In genomic region chr17:74454197-74455024, GRCh38 we compare ENCODE assay signal across 8 cellular contexts. TPM values are rescaled to one million over a fixed set of nuclear protein-coding genes. Genes with fewer than 3 reads are reported as not detected.
DNase-seq lines count a peak whose midpoint lies in the region; ATAC-seq, FAIRE-seq and TF ChIP-seq lines count a peak whose summit lies in the region.

No MANE protein-coding gene starts in this region.

- H3K79me2 ChIP-seq in keratinocyte (ENCODE audit: control insufficient read depth, insufficient read depth, low read length): no peaks in the 10 kb centered on the region

- peak overlapping the region; percentile 72 for H3K4me2 ChIP-seq in keratinocyte (ENCODE audit: control insufficient read depth, extremely low read depth, insufficient read depth, low read depth, low read length)

- peak overlapping the region; percentile 30 for H3K9ac ChIP-seq in keratinocyte (ENCODE audit: control insufficient read depth, extremely low read depth, insufficient read depth, low read length)

- TF ChIP-seq CTCF in AG04449 (IDR thresholded peaks at IDR 0.05; ENCODE audit: insufficient read depth, low read length, missing control alignments) (no peak), breast epithelium (IDR thresholded peaks at IDR 0.05) (peak in 1 of 3 donors; percentile 21), keratinocyte (optimal IDR thresholded peaks at IDR 0.05 in 1 of 3, IDR thresholded peaks at IDR 0.05 in 1 of 3, conservative IDR thresholded peaks at IDR 0.05 in 1 of 3; ENCODE audit: extremely low read depth in 1 of 3, insufficient read depth in 2 of 3, low read length in 3 of 3) (no peak)

- H2AFZ ChIP-seq in keratinocyte (ENCODE audit: control insufficient read depth, low read length): peak overlapping the region; percentile 71

- dilution Hi-C loops in keratinocyte (cut with MboI; ENCODE audit: extremely low pct_ligation_motif_present, low sequenced_read_pairs): no loop called here

- no peaks in the 10 kb centered on the region for H3K9me3 ChIP-seq in breast epithelium
- H3K9me3 ChIP-seq in keratinocyte (ENCODE audit: control insufficient read depth, low read depth, low read length): no peaks in the 10 kb centered on the region

- no peak for DNase-seq in AG04449 (ENCODE audit: low read depth, low spot score)
- peak; percentile 95 to 97 for DNase-seq in NCI-H524 (lab: John Stamatoyannopoulos, UW)
- no peak for DNase-seq in breast epithelium (ENCODE audit: low spot score in 2 of 2)
- DNase-seq in keratinocyte (ENCODE audit: low read depth, low spot score): no peak
- DNase-seq in D341Med (ENCODE audit: low spot score): no peak

- FAIRE-seq in keratinocyte (lab: Jason Lieb, UNC): no peak

- H3K36me3 ChIP-seq in breast epithelium (no peaks in the 10 kb centered on the region), keratinocyte (ENCODE audit: control insufficient read depth in 2 of 2, extremely low read depth in 1 of 2, insufficient read depth in 2 of 2, low read length in 2 of 2) (peaks cover 0 to under 1% of the 10 kb centered on the region in 2 experiments)

- intact Hi-C loops in breast epithelium (cut with DNase I; ENCODE audit: low total_unique reads): loop anchor here (5.0 kb wide), 1 partner anchor 77 kb away; no protein-coding TSS in a partner anchor

- H4K20me1 ChIP-seq in keratinocyte (ENCODE audit: control insufficient read depth, extremely low read depth, insufficient read depth, low read length): no peaks in the 10 kb centered on the region

- H3K27ac ChIP-seq in breast epithelium: peak overlapping the region; percentile 87 to 90
- H3K27ac ChIP-seq in keratinocyte (ENCODE audit: control insufficient read depth, insufficient read depth, low read length): no peak overlapping the region
- H3K27ac ChIP-seq in skin epidermis: peak overlapping the region in 19 of 21 experiments; percentile 30 to 82 (median 64)

- POLR2A ChIA-PET in AG04449 (lab: Yijun Ruan, JAX): interaction anchor here (0.6 kb wide), 1 partner anchor 145 kb away, joined by 3 read pairs; no protein-coding TSS in a partner anchor

- CTCF ChIA-PET in AG04449 (lab: Yijun Ruan, JAX): interaction anchor here (1.1 to 4.9 kb wide), 5 partner anchors 17 to 254 kb away, joined by 3 to 79 read pairs (median 5); partner anchors contain the start of gene GPR142

- no peaks in the 10 kb centered on the region for H3K9me1 ChIP-seq in keratinocyte (ENCODE audit: control insufficient read depth, extremely low read depth, insufficient read depth, low read length)

- H3K4me1 ChIP-seq in breast epithelium: peaks cover 5 to 12% of the 10 kb centered on the region in 2 donors
- peaks cover 10% of the 10 kb centered on the region for H3K4me1 ChIP-seq in keratinocyte (ENCODE audit: control insufficient read depth, extremely low read depth, insufficient read depth, low read length)

- no peak for TF ChIP-seq POLR2A in GM18505 (IDR thresholded peaks at IDR 0.05; ENCODE audit: borderline replicate concordance, extremely low read depth, insufficient read depth, insufficient read length)
- TF ChIP-seq POLR2A in breast epithelium (IDR thresholded peaks at IDR 0.05): no peak

- no peaks in the 10 kb centered on the region for H3K27me3 ChIP-seq in breast epithelium
- H3K27me3 ChIP-seq in keratinocyte (ENCODE audit: control insufficient read depth, extremely low read depth, insufficient read depth, low read length): peaks cover 28% of the 10 kb centered on the region

- H3K4me3 ChIP-seq in AG04449 (ENCODE audit: low read depth, low read length) (peak overlapping the region; percentile 45), breast epithelium (peak overlapping the region; percentile 38 to 65 (median 55)), keratinocyte (ENCODE audit: control insufficient read depth in 2 of 3, extremely low read depth in 1 of 3, insufficient read depth in 2 of 3, low read depth in 1 of 3, low read length in 3 of 3) (peak overlapping the region; percentile 26 to 46 (median 26)), skin epidermis (peak overlapping the region; percentile 11 to 42 (median 22))

- ATAC-seq in GM18505 (IDR thresholded peaks at IDR 0.05; ENCODE audit: unreplicated experiment) (peak; percentile 32), HG02973 (IDR thresholded peaks at IDR 0.05; ENCODE audit: unreplicated experiment) (peak; percentile 89)

RNA-seq across cellular contexts. Expression of gene CD300A, which starts 12.0 kb away (rescaled TPM):
- 10 to 100 TPM in 2 of 3 donors, 1 to 10 TPM in 1; 6.2 to 15.7 (median 10.2) TPM for total RNA-seq in breast epithelium
- 0.07 to 0.10 TPM in 2 of 3 replicates, not detected in the other for polyA plus RNA-seq in keratinocyte
- not detected for polyA plus RNA-seq in keratinocyte (2011; ENCODE audit: low read depth)
- not detected in 2 replicates for polyA plus RNA-seq in keratinocyte (2011; cell fraction: cytosol; rRNA removed)
- polyA plus RNA-seq in keratinocyte (2011; cell fraction: nucleus; rRNA removed): 0.08 TPM in 1 of 2 replicates, not detected in the other
- polyA plus RNA-seq in keratinocyte (2012; ENCODE audit: low replicate concordance): 0.11 TPM in 1 of 2 replicates, not detected in the other
- not detected in 3 replicates for polyA minus RNA-seq in keratinocyte
- polyA minus RNA-seq in keratinocyte (2011; cell fraction: cytosol; rRNA and poly(A)+ RNA removed): not detected
- polyA minus RNA-seq in keratinocyte (2011; cell fraction: nucleus; rRNA and poly(A)+ RNA removed): not detected in 2 replicates

RNA-seq across cellular contexts. Expression of gene GPRC5C, which starts 22.5 kb away (rescaled TPM):
- 10 to 100 TPM; 24.3 to 69.2 (median 40.3) TPM for total RNA-seq in breast epithelium
- polyA plus RNA-seq in keratinocyte: 14.2 to 41.2 TPM (median 24.2 TPM) in 3 replicates
- 14.0 TPM for polyA plus RNA-seq in keratinocyte (2011; ENCODE audit: low read depth)
- polyA plus RNA-seq in keratinocyte (2011; cell fraction: cytosol; rRNA removed): 10.4 and 20.2 TPM in 2 replicates
- 36.1 and 47.8 TPM in 2 replicates for polyA plus RNA-seq in keratinocyte (2011; cell fraction: nucleus; rRNA removed)
- 13.5 and 18.1 TPM in 2 replicates for polyA plus RNA-seq in keratinocyte (2012; ENCODE audit: low replicate concordance)
- 20.2 to 42.0 TPM (median 31.6 TPM) in 3 replicates for polyA minus RNA-seq in keratinocyte
- polyA minus RNA-seq in keratinocyte (2011; cell fraction: cytosol; rRNA and poly(A)+ RNA removed): 41.1 TPM
- 51.3 and 59.7 TPM in 2 replicates for polyA minus RNA-seq in keratinocyte (2011; cell fraction: nucleus; rRNA and poly(A)+ RNA removed)

Comparison
In these comparisons a context has a peak if more than half of its experiments do, and no peak if none do; other contexts are left out.
1. DNase-seq: peak in NCI-H524 (2 of 2); none in AG04449 (single experiment), breast epithelium (0 of 2), keratinocyte (single experiment) and D341Med (single experiment).
2. Peak in every context shown above with its lines, with median percentiles within 50 percentile points of each other: H3K4me3 ChIP-seq.